In genomic region chr3:106794442-106794841, GRCh38 we compare ENCODE assay signal across 19 cellular contexts.
"Had no signal": no experiment of that assay in that cellular context is flagged by ENCODE, and none has a peak within 500 bp of the region (broad histone marks: within the 10 kb centered on the region; RNA-seq: fewer than 3 reads in every experiment).

No MANE protein-coding gene starts in this region.

- H3K27me3 ChIP-seq: brain microvascular endothelial cell, left lung, neural progenitor cell, testis had no signal

- ATAC-seq: activated CD4-positive, alpha-beta T cell treated with anti-CD3 and anti-CD28 coated beads for 36 hours; left lung; naive thymus-derived CD4-positive, alpha-beta T cell; psoas muscle; right cardiac atrium; WTC11 had no signal

- H3K9me3 ChIP-seq: left lung, psoas muscle, testis had no signal

- H3K4me1 ChIP-seq: left lung, neural progenitor cell, psoas muscle, testis had no signal

- H3K36me3 ChIP-seq: brain microvascular endothelial cell, left lung, neural progenitor cell had no signal

- H3K4me3 ChIP-seq: coronary artery, left lung, neural progenitor cell, psoas muscle, smooth muscle cell, testis had no signal

- H3K9ac ChIP-seq: neural progenitor cell had no signal

- H3K27ac ChIP-seq: brain microvascular endothelial cell, coronary artery, left lung, neural progenitor cell, psoas muscle, testis had no signal

- DNase-seq: activated CD4-positive, alpha-beta T cell treated with anti-CD3 and anti-CD28 coated beads for 36 hours; activated CD4-positive, alpha-beta T cell treated with anti-CD3 and anti-CD28 coated beads, Interleukin-2, amount 50 U/mL, for 48 hours; activated naive CD4-positive, alpha-beta T cell; activated naive CD8-positive, alpha-beta T cell treated with anti-CD3 and anti-CD28 coated beads for 36 hours; activated T-cell treated with anti-CD3 and anti-CD28 coated beads for 4 hours; brain microvascular endothelial cell; foreskin melanocyte; glutamatergic neuron; hypothalamus; left lung; naive thymus-derived CD4-positive, alpha-beta T cell; psoas muscle; right cardiac atrium; stimulated activated CD4-positive, alpha-beta T cell treated with anti-CD3 and anti-CD28 coated beads, Interleukin-4, amount 100 ng/mL, for 1 hour; testis had no signal

- H2AFZ ChIP-seq: neural progenitor cell had no signal

- H3K4me2 ChIP-seq: neural progenitor cell, smooth muscle cell had no signal
